1 cellular context compared by ENCODE assay signal in genomic region chr6:18264338-18265098, GRCh38.
TF ChIP-seq lines count a peak whose summit lies in the region.

DEK (minus strand) TSS chr6:18264530; CDS start chr6:18263987, 543 bp downstream.

TF ChIP-seq in K562, 482 proteins besides CTCF, POLR2A, EP300 and RAD21 (continued from another document and continues in another):
- TF ChIP-seq ARID4B (CRISPR knock-in tag; IDR thresholded peaks at IDR 0.05) (peak; percentile 59; the same call in 1 of the 2 replicates), BRF2 (IDR thresholded peaks at IDR 0.05; ENCODE audit: borderline replicate concordance, insufficient read depth, insufficient read length) (no peak), PHF20 (IDR thresholded peaks at IDR 0.05; ENCODE audit: partially characterized antibody) (peak; percentile 62), FOXO4 (CRISPR knock-in tag; IDR thresholded peaks at IDR 0.05) (no peak), ZNF277 (CRISPR knock-in tag; IDR thresholded peaks at IDR 0.05; ENCODE audit: borderline replicate concordance) (no peak), PHB2 (IDR thresholded peaks at IDR 0.05; ENCODE audit: low read depth) (no peak), POLR2AphosphoS5 (IDR thresholded peaks at IDR 0.05; ENCODE audit: control insufficient read depth, insufficient read depth, low read depth, low read length) (peak; percentile 54), CREB5 (CRISPR knock-in tag; IDR thresholded peaks at IDR 0.05) (no peak), TAF9B (IDR thresholded peaks at IDR 0.05; ENCODE audit: partially characterized antibody) (no peak), THRB (CRISPR knock-in tag; conservative IDR thresholded peaks at IDR 0.05) (no peak), GABPA (tag; conservative IDR thresholded peaks at IDR 0.05; ENCODE audit: low read depth) (peak; percentile 73), NRF1 (conservative IDR thresholded peaks at IDR 0.05 in 1 of 2, IDR thresholded peaks at IDR 0.05 in 1 of 2) (peak; percentile 71 to 76; a peak in 2 of 4 replicates), LCOR (CRISPR knock-in tag; IDR thresholded peaks at IDR 0.05) (peak; percentile 45; the same call in 1 of the 2 replicates), MECOM (CRISPR knock-in tag; IDR thresholded peaks at IDR 0.05) (no peak), TRIM24 (IDR thresholded peaks at IDR 0.05) (no peak), KDM4B (IDR thresholded peaks at IDR 0.05; ENCODE audit: borderline replicate concordance in 2 of 2, low read depth in 1 of 2) (no peak), CBX1 (IDR thresholded peaks at IDR 0.05; ENCODE audit: low read depth) (peak; percentile 57; the same call in 1 of the 2 replicates), ESRRA (IDR thresholded peaks at IDR 0.05; ENCODE audit: borderline replicate concordance, low read depth) (no peak), HDAC3 (IDR thresholded peaks at IDR 0.05; ENCODE audit: borderline replicate concordance, partially characterized antibody) (no peak), SRSF9 (IDR thresholded peaks at IDR 0.05; ENCODE audit: borderline replicate concordance, low read depth, low read length) (no peak), PTTG1 (tag; IDR thresholded peaks at IDR 0.05; ENCODE audit: low read depth) (no peak), ELF2 (CRISPR knock-in tag; IDR thresholded peaks at IDR 0.05) (no peak), HMG20B (CRISPR knock-in tag; IDR thresholded peaks at IDR 0.05) (no peak), ELF1 (tag; IDR thresholded peaks at IDR 0.05) (peak; percentile 90), RBM17 (IDR thresholded peaks at IDR 0.05; ENCODE audit: borderline replicate concordance, low read depth, low read length) (no peak), HLTF (IDR thresholded peaks at IDR 0.05) (no peak), TBL1XR1 (IDR thresholded peaks at IDR 0.05; ENCODE audit: low read length in 2 of 2) (no peak), NUFIP1 (IDR thresholded peaks at IDR 0.05; ENCODE audit: partially characterized antibody) (no peak), POLR3A (IDR thresholded peaks at IDR 0.05; ENCODE audit: borderline replicate concordance, extremely low read depth, insufficient read depth, insufficient read length) (no peak), RBM39 (optimal IDR thresholded peaks at IDR 0.05; ENCODE audit: low read depth, low read length) (no peak), ZNF518B (CRISPR knock-in tag; IDR thresholded peaks at IDR 0.05) (no peak), TOE1 (IDR thresholded peaks at IDR 0.05; ENCODE audit: borderline replicate concordance) (peak; percentile 33; the same call in 1 of the 2 replicates), TOE1 (CRISPR knock-in tag; IDR thresholded peaks at IDR 0.05; ENCODE audit: borderline replicate concordance, low read depth) (no peak), LEF1 (IDR thresholded peaks at IDR 0.05) (no peak), RBM34 (IDR thresholded peaks at IDR 0.05; ENCODE audit: borderline replicate concordance, insufficient read depth, low read length) (no peak), CEBPG (CRISPR knock-in tag; IDR thresholded peaks at IDR 0.05) (no peak), CEBPG (tag; conservative IDR thresholded peaks at IDR 0.05 in 1 of 2, IDR thresholded peaks at IDR 0.05 in 1 of 2) (no peak), WHSC1 (IDR thresholded peaks at IDR 0.05; ENCODE audit: low read length) (no peak), SAFB2 (IDR thresholded peaks at IDR 0.05; ENCODE audit: borderline replicate concordance, low read depth, low read length, severe bottlenecking) (no peak), HSF4 (CRISPR knock-in tag; IDR thresholded peaks at IDR 0.05; ENCODE audit: borderline replicate concordance) (no peak), MCM2 (IDR thresholded peaks at IDR 0.05; ENCODE audit: low read depth) (no peak), YY1 (IDR thresholded peaks at IDR 0.05; ENCODE audit: borderline replicate concordance in 1 of 3, control insufficient read depth in 1 of 3, extremely low read depth in 1 of 3, insufficient read depth in 3 of 3, insufficient read length in 1 of 3, insufficient replicate concordance in 2 of 3, low read depth in 1 of 3, low read length in 2 of 3) (peak; percentile 79 to 93 (median 90)), RAD51 (IDR thresholded peaks at IDR 0.05; ENCODE audit: borderline replicate concordance, low read depth) (no peak), NR2C2 (CRISPR knock-in tag; IDR thresholded peaks at IDR 0.05) (no peak), NR2C2 (tag; IDR thresholded peaks at IDR 0.05) (peak; percentile 55), GABPB1 (CRISPR knock-in tag; IDR thresholded peaks at IDR 0.05) (peak; percentile 35; the same call in 1 of the 2 replicates), ATF4 (CRISPR knock-in tag; IDR thresholded peaks at IDR 0.05) (no peak), CBX3 (IDR thresholded peaks at IDR 0.05; ENCODE audit: borderline replicate concordance in 1 of 2, low read length in 2 of 2) (no peak), CREB3L1 (IDR thresholded peaks at IDR 0.05; ENCODE audit: borderline replicate concordance, low read depth) (peak; percentile 29; the same call in 1 of the 2 replicates), KDM5B (IDR thresholded peaks at IDR 0.05; ENCODE audit: insufficient replicate concordance, low read depth, low read length) (peak; percentile 4), ZNF75A (CRISPR knock-in tag; IDR thresholded peaks at IDR 0.05) (no peak)
